ENCODE assay signal across 1 cellular context in the genomic region with DNA sequence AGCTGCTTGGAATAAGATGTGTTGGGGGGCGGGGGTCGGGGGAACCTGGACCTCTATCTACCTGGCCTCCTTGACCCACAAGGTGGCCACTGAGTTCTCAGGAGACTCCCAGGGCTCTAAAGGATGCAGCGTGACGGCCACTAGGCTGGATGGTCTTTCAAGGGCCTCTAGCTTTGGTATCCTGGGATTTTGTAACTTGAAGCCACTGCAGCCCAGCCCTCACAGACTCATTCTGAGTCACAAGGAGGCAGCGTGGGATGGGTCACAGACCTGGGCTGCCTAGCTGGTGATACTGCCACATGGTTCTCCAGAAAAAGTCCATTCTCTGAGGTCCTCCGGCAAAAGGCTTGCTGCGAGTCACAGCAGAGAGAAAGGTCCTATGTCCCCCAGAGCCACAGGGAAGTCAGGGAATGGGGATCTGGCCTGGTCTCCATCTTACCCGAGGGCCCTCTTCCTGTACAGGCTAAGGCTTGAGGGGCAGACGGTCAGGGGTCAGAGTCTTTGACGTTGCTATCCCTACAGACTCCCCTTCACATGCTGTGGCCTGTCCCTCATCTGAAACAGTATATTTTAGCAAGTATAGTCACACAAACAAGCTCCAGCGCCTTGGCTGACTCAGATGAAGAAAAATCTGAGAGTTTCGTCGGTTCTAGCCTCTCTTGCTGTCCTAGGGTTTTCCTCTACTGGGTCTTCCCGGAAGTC.
TF ChIP-seq lines count a peak whose summit lies in the region.

No MANE protein-coding gene starts in this region.

TF ChIP-seq in K562, 482 proteins besides CTCF, POLR2A, EP300 and RAD21:
- TF ChIP-seq ESRRA (IDR thresholded peaks at IDR 0.05; ENCODE audit: borderline replicate concordance, low read depth) = no peak
- no peak for TF ChIP-seq RBBP5 (IDR thresholded peaks at IDR 0.05; ENCODE audit: borderline replicate concordance, insufficient read depth, low read length, poor library complexity, severe bottlenecking)
- TF ChIP-seq RFX7 (CRISPR knock-in tag; IDR thresholded peaks at IDR 0.05) = no peak
- no peak for TF ChIP-seq TCF7L2 (IDR thresholded peaks at IDR 0.05; ENCODE audit: low read depth, low read length)
- peak; percentile 59 for TF ChIP-seq FOSL1 (tag; conservative IDR thresholded peaks at IDR 0.05)
